Comparison of ENCODE assay signal across 27 cellular contexts in the genomic region with DNA sequence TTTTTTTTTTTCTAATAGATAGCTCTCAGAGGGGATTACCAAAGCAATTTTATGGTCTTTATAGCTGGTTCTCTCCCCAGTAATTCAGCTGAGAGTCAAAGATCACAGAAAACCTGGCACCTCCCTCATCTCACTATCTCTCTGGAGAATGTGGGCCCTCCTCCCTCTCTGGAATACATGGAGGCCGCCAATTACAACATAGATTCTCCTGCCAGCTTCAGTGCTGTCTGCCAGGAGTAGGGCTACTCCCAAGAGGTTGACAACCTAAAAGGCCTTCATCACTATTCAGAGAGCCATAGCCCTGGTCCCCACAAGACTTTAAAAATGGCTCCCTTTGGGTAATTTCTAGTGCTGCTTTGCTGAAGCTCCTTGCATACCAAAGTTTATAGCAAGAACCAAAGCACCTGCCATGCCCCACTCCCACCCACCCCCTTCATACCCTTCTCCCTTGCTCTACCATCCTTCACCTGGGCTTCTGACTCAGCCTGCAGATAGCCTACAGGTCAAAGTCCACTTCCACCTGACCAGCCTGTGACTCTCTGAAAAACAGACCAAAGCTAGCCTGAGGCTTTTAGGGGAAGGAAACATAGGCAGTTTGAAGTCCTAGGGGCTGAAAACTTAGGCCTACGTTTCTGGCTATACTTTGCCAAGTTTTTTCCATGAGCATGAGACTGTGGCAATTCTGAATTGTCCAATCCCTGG.
A peak's percentile ranks its signal among the peaks of the same experiment; 100 is the strongest.
DNase-seq lines count a peak whose midpoint lies in the region; ATAC-seq, FAIRE-seq and TF ChIP-seq lines count a peak whose summit lies in the region.
"Had no signal": no experiment of that assay in that cellular context is flagged by ENCODE, and none has a peak within 500 bp of the region (broad histone marks: within the 10 kb centered on the region; RNA-seq: fewer than 3 reads in every experiment).

No MANE protein-coding gene starts in this region.

- no peak overlapping the region for H3K4me3 Mint-ChIP-seq in nephron progenitor cell
- H3K4me3 Mint-ChIP-seq in activated naive CD8-positive, alpha-beta T cell treated with anti-CD3 and anti-CD28 coated beads for 36 hours, result no peak overlapping the region
- no peak overlapping the region for H3K4me3 Mint-ChIP-seq in activated naive CD4-positive, alpha-beta T cell treated with anti-CD3 and anti-CD28 coated beads, Interleukin-2, amount 10 ng/mL, durations not matched to agents 7 days and 5 days
- H3K4me3 Mint-ChIP-seq: activated T-cell treated with anti-CD3 and anti-CD28 coated beads, Interleukin-2, amount 50 U/mL, for 72 hours; B cell; natural killer cell treated with Interleukin-12 subunit alpha and Interleukin-12 subunit beta and Interleukin-15 and Interleukin-18, amount 100 ng/mL, for 72 hours; T-helper 17 cell had no signal

- peaks cover 3% of the 10 kb centered on the region for H3K27me3 Mint-ChIP-seq in nephron progenitor cell (ENCODE audit: low read depth, poor library complexity)
- peaks cover 5% of the 10 kb centered on the region for H3K27me3 Mint-ChIP-seq in activated naive CD8-positive, alpha-beta T cell treated with anti-CD3 and anti-CD28 coated beads for 36 hours
- no peaks in the 10 kb centered on the region for H3K27me3 Mint-ChIP-seq in activated naive CD4-positive, alpha-beta T cell treated with anti-CD3 and anti-CD28 coated beads, Interleukin-2, amount 10 ng/mL, durations not matched to agents 7 days and 5 days
- H3K27me3 Mint-ChIP-seq: B cell, T-helper 17 cell had no signal

- ATAC-seq in left cardiac atrium, result peak; percentile 94 to 96
- ATAC-seq: A549; activated T-cell treated with anti-CD3 and anti-CD28 coated beads, Interleukin-2, amount 50 U/mL, for 72 hours; natural killer cell treated with Interleukin-12 subunit alpha and Interleukin-12 subunit beta and Interleukin-15 and Interleukin-18, amount 100 ng/mL, for 72 hours; T-helper 17 cell had no signal

- peaks cover 16% of the 10 kb centered on the region for H3K9me3 Mint-ChIP-seq in nephron progenitor cell
- H3K9me3 Mint-ChIP-seq in activated naive CD8-positive, alpha-beta T cell treated with anti-CD3 and anti-CD28 coated beads for 36 hours, result peaks cover 9% of the 10 kb centered on the region
- no peaks in the 10 kb centered on the region for H3K9me3 Mint-ChIP-seq in activated naive CD4-positive, alpha-beta T cell treated with anti-CD3 and anti-CD28 coated beads, Interleukin-2, amount 10 ng/mL, durations not matched to agents 7 days and 5 days
- H3K9me3 Mint-ChIP-seq: natural killer cell treated with Interleukin-12 subunit alpha and Interleukin-12 subunit beta and Interleukin-15 and Interleukin-18, amount 100 ng/mL, for 72 hours had no signal

- DNase-seq in COLO668 (lab: John Stamatoyannopoulos, UW; ENCODE audit: unreplicated experiment) (peak; percentile 13), NCI-H2227 (lab: John Stamatoyannopoulos, UW; ENCODE audit: unreplicated experiment) (peak; percentile 51), left cardiac atrium (peak; percentile 54), nephron progenitor cell (no peak), GM12891 (ENCODE audit: insufficient read length, low spot score) (no peak)
- no peak for DNase-seq in activated naive CD8-positive, alpha-beta T cell treated with anti-CD3 and anti-CD28 coated beads for 36 hours
- no peak for DNase-seq in activated naive CD4-positive, alpha-beta T cell treated with anti-CD3 and anti-CD28 coated beads, Interleukin-2, amount 10 ng/mL, durations not matched to agents 7 days and 5 days
- DNase-seq in stimulated activated naive CD4-positive, alpha-beta T cell (lab: John Stamatoyannopoulos, UW), result no peak
- DNase-seq: activated CD4-positive, alpha-beta T cell treated with anti-CD3 and anti-CD28 coated beads for 48 hours; activated naive CD4-positive, alpha-beta T cell treated with anti-CD3 and anti-CD28 coated beads, Interleukin-2, amount 50 U/mL, for 16 hours; activated T-cell treated with anti-CD3 and anti-CD28 coated beads, Interleukin-2, amount 50 U/mL, for 72 hours; cerebellar nuclear complex; DND-41; dorsolateral prefrontal cortex; head of caudate nucleus; midbrain; MV-4-11; NCI-H69; stimulated activated CD4-positive, alpha-beta T cell treated with anti-CD3 and anti-CD28 coated beads, Interleukin-2, amount 100 ng/mL, for 24 hours; T-helper 17 cell had no signal

- intact Hi-C loops in left cardiac atrium (cut with DNase I), result no loop called here

- no peak for TF ChIP-seq POLR2A in GM12891 (IDR thresholded peaks at IDR 0.05; ENCODE audit: low read depth, low read length)

- TF ChIP-seq CTCF in nephron progenitor cell (IDR thresholded peaks at IDR 0.05), result no peak

- peak overlapping the region; percentile 47 for H3K27ac Mint-ChIP-seq in nephron progenitor cell
- no peak overlapping the region for H3K27ac Mint-ChIP-seq in activated naive CD8-positive, alpha-beta T cell treated with anti-CD3 and anti-CD28 coated beads for 36 hours
- no peak overlapping the region for H3K27ac Mint-ChIP-seq in activated naive CD4-positive, alpha-beta T cell treated with anti-CD3 and anti-CD28 coated beads, Interleukin-2, amount 10 ng/mL, durations not matched to agents 7 days and 5 days
- H3K27ac Mint-ChIP-seq: activated T-cell treated with anti-CD3 and anti-CD28 coated beads, Interleukin-2, amount 50 U/mL, for 72 hours; B cell; natural killer cell treated with Interleukin-12 subunit alpha and Interleukin-12 subunit beta and Interleukin-15 and Interleukin-18, amount 100 ng/mL, for 72 hours; T-helper 17 cell had no signal

- H3K4me1 Mint-ChIP-seq in nephron progenitor cell, result peaks cover 22% of the 10 kb centered on the region
- H3K4me1 Mint-ChIP-seq in activated naive CD8-positive, alpha-beta T cell treated with anti-CD3 and anti-CD28 coated beads for 36 hours, result no peaks in the 10 kb centered on the region
- H3K4me1 Mint-ChIP-seq in activated naive CD4-positive, alpha-beta T cell treated with anti-CD3 and anti-CD28 coated beads, Interleukin-2, amount 10 ng/mL, durations not matched to agents 7 days and 5 days, result no peaks in the 10 kb centered on the region
- H3K4me1 Mint-ChIP-seq: B cell, T-helper 17 cell had no signal

- FAIRE-seq in GM12891 (lab: Jason Lieb, UNC), result no peak
- FAIRE-seq: A549, endothelial cell of umbilical vein, H1, HTR-8/SVneo, urothelium cell line had no signal

- CTCF ChIA-PET in activated naive CD4-positive, alpha-beta T cell treated with anti-CD3 and anti-CD28 coated beads, Interleukin-2, amount 10 ng/mL, durations not matched to agents 7 days and 5 days (lab: Charles Lee), result no interaction called here

- peaks cover 11% of the 10 kb centered on the region for H3K36me3 Mint-ChIP-seq in nephron progenitor cell (ENCODE audit: low read depth)
- H3K36me3 Mint-ChIP-seq in activated naive CD8-positive, alpha-beta T cell treated with anti-CD3 and anti-CD28 coated beads for 36 hours, result peaks cover 4% of the 10 kb centered on the region
- H3K36me3 Mint-ChIP-seq in activated naive CD4-positive, alpha-beta T cell treated with anti-CD3 and anti-CD28 coated beads, Interleukin-2, amount 10 ng/mL, durations not matched to agents 7 days and 5 days, result no peaks in the 10 kb centered on the region
- H3K36me3 Mint-ChIP-seq: natural killer cell treated with Interleukin-12 subunit alpha and Interleukin-12 subunit beta and Interleukin-15 and Interleukin-18, amount 100 ng/mL, for 72 hours had no signal

TF ChIP-seq in GM12891, 5 proteins besides CTCF, POLR2A, EP300 and RAD21:
- TF ChIP-seq POLR2AphosphoS5 (IDR thresholded peaks at IDR 0.05; ENCODE audit: low read depth, low read length) (no peak), SPI1 (IDR thresholded peaks at IDR 0.05; ENCODE audit: low read depth, low read length) (no peak), TAF1 (IDR thresholded peaks at IDR 0.05; ENCODE audit: low read depth, low read length) (no peak), POU2F2 (IDR thresholded peaks at IDR 0.05; ENCODE audit: low read depth, low read length) (no peak), PAX5 (IDR thresholded peaks at IDR 0.05; ENCODE audit: insufficient read depth, low read length, severe bottlenecking) (no peak)

Comparison
In these comparisons a context has a peak if more than half of its experiments do, and no peak if none do; other contexts are left out.
1. DNase-seq: peak in COLO668 (single experiment), NCI-H2227 (single experiment) and left cardiac atrium (single experiment); none in nephron progenitor cell (single experiment), GM12891 (single experiment), activated naive CD8-positive, alpha-beta T cell treated with anti-CD3 and anti-CD28 coated beads for 36 hours (single experiment), activated naive CD4-positive, alpha-beta T cell treated with anti-CD3 and anti-CD28 coated beads, Interleukin-2, amount 10 ng/mL, durations not matched to agents 7 days and 5 days (single experiment) and stimulated activated naive CD4-positive, alpha-beta T cell (0 of 6).